1 cellular context compared by ENCODE assay signal in the genomic region with DNA sequence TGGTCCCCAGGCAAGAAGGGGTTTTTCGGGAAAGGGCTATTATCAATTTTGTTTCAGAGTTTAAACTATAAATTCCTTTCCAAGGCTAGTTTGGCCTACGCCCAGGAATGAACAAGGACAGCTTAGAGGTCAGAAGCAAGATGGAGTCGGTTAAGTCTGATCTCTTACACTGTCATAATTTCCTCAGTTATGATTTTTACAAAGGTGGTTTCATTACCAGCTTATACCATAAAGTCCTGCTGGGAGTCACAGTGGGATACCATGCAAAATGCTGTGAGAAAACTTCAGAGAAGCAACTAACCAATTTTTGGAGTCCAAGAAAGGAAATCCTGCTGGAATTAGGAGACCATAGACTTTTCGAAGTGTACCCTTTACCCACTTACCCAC.
TF ChIP-seq lines count a peak whose summit lies in the region.

No MANE protein-coding gene starts in this region.

TF ChIP-seq in K562, 482 proteins besides CTCF, POLR2A, EP300 and RAD21 (continues in another document):
- TF ChIP-seq DMBX1 (CRISPR knock-in tag; IDR thresholded peaks at IDR 0.05; ENCODE audit: borderline replicate concordance) (peak; percentile 92), BCL6 (CRISPR knock-in tag; IDR thresholded peaks at IDR 0.05) (0 out of 2 replicates have a peak, but pooled peaks have one; percentile 74), ZKSCAN3 (CRISPR knock-in tag; IDR thresholded peaks at IDR 0.05) (0 out of 2 replicates have a peak, but pooled peaks have one; percentile 19), ZNF584 (CRISPR knock-in tag; IDR thresholded peaks at IDR 0.05; ENCODE audit: low read depth) (peak; percentile 28; the same call in 1 of the 2 replicates), TCFL5 (CRISPR knock-in tag; conservative IDR thresholded peaks at IDR 0.05) (0 out of 2 replicates have a peak, but pooled peaks have one; percentile 23), ZNF644 (tag; IDR thresholded peaks at IDR 0.05; ENCODE audit: low read depth) (peak; percentile 79; the same call in 1 of the 2 replicates), ZNF41 (CRISPR knock-in tag; conservative IDR thresholded peaks at IDR 0.05) (peak; percentile 66; the same call in 1 of the 2 replicates), HDAC8 (tag; IDR thresholded peaks at IDR 0.05) (peak; percentile 78; the same call in 1 of the 2 replicates), ZNF324 (CRISPR knock-in tag; IDR thresholded peaks at IDR 0.05) (0 out of 2 replicates have a peak, but pooled peaks have one; percentile 41), ZNF140 (CRISPR knock-in tag; IDR thresholded peaks at IDR 0.05) (no peak), TGIF2 (CRISPR knock-in tag; IDR thresholded peaks at IDR 0.05) (no peak), ZNF445 (CRISPR knock-in tag; IDR thresholded peaks at IDR 0.05; ENCODE audit: low read depth) (0 out of 2 replicates have a peak, but pooled peaks have one; percentile 25), DDX20 (tag; IDR thresholded peaks at IDR 0.05; ENCODE audit: low read depth) (peak; percentile 74), NR2C1 (IDR thresholded peaks at IDR 0.05) (no peak), NR2C1 (tag; IDR thresholded peaks at IDR 0.05) (peak; percentile 65)
- TF ChIP-seq, protein P1, sequence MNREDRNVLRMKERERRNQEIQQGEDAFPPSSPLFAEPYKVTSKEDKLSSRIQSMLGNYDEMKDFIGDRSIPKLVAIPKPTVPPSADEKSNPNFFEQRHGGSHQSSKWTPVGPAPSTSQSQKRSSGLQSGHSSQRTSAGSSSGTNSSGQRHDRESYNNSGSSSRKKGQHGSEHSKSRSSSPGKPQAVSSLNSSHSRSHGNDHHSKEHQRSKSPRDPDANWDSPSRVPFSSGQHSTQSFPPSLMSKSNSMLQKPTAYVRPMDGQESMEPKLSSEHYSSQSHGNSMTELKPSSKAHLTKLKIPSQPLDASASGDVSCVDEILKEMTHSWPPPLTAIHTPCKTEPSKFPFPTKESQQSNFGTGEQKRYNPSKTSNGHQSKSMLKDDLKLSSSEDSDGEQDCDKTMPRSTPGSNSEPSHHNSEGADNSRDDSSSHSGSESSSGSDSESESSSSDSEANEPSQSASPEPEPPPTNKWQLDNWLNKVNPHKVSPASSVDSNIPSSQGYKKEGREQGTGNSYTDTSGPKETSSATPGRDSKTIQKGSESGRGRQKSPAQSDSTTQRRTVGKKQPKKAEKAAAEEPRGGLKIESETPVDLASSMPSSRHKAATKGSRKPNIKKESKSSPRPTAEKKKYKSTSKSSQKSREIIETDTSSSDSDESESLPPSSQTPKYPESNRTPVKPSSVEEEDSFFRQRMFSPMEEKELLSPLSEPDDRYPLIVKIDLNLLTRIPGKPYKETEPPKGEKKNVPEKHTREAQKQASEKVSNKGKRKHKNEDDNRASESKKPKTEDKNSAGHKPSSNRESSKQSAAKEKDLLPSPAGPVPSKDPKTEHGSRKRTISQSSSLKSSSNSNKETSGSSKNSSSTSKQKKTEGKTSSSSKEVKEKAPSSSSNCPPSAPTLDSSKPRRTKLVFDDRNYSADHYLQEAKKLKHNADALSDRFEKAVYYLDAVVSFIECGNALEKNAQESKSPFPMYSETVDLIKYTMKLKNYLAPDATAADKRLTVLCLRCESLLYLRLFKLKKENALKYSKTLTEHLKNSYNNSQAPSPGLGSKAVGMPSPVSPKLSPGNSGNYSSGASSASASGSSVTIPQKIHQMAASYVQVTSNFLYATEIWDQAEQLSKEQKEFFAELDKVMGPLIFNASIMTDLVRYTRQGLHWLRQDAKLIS (CRISPR knock-in tag; IDR thresholded peaks at IDR 0.05): no peak
- TF ChIP-seq, protein P2, sequence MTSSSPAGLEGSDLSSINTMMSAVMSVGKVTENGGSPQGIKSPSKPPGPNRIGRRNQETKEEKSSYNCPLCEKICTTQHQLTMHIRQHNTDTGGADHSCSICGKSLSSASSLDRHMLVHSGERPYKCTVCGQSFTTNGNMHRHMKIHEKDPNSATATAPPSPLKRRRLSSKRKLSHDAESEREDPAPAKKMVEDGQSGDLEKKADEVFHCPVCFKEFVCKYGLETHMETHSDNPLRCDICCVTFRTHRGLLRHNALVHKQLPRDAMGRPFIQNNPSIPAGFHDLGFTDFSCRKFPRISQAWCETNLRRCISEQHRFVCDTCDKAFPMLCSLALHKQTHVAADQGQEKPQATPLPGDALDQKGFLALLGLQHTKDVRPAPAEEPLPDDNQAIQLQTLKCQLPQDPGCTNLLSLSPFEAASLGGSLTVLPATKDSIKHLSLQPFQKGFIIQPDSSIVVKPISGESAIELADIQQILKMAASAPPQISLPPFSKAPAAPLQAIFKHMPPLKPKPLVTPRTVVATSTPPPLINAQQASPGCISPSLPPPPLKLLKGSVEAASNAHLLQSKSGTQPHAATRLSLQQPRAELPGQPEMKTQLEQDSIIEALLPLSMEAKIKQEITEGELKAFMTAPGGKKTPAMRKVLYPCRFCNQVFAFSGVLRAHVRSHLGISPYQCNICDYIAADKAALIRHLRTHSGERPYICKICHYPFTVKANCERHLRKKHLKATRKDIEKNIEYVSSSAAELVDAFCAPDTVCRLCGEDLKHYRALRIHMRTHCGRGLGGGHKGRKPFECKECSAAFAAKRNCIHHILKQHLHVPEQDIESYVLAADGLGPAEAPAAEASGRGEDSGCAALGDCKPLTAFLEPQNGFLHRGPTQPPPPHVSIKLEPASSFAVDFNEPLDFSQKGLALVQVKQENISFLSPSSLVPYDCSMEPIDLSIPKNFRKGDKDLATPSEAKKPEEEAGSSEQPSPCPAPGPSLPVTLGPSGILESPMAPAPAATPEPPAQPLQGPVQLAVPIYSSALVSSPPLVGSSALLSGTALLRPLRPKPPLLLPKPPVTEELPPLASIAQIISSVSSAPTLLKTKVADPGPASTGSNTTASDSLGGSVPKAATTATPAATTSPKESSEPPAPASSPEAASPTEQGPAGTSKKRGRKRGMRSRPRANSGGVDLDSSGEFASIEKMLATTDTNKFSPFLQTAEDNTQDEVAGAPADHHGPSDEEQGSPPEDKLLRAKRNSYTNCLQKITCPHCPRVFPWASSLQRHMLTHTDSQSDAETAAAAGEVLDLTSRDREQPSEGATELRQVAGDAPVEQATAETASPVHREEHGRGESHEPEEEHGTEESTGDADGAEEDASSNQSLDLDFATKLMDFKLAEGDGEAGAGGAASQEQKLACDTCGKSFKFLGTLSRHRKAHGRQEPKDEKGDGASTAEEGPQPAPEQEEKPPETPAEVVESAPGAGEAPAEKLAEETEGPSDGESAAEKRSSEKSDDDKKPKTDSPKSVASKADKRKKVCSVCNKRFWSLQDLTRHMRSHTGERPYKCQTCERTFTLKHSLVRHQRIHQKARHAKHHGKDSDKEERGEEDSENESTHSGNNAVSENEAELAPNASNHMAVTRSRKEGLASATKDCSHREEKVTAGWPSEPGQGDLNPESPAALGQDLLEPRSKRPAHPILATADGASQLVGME (CRISPR knock-in tag; IDR thresholded peaks at IDR 0.05): peak; percentile 74; the same call in 1 of the 2 replicates
- TF ChIP-seq, protein P3, sequence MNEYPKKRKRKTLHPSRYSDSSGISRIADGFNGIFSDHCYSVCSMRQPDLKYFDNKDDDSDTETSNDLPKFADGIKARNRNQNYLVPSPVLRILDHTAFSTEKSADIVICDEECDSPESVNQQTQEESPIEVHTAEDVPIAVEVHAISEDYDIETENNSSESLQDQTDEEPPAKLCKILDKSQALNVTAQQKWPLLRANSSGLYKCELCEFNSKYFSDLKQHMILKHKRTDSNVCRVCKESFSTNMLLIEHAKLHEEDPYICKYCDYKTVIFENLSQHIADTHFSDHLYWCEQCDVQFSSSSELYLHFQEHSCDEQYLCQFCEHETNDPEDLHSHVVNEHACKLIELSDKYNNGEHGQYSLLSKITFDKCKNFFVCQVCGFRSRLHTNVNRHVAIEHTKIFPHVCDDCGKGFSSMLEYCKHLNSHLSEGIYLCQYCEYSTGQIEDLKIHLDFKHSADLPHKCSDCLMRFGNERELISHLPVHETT (CRISPR knock-in tag; conservative IDR thresholded peaks at IDR 0.05 in 1 of 2, IDR thresholded peaks at IDR 0.05 in 1 of 2): peak in 1 of 2 experiments; percentile 81; a peak in 1 of 4 replicates
- TF ChIP-seq, protein P4, sequence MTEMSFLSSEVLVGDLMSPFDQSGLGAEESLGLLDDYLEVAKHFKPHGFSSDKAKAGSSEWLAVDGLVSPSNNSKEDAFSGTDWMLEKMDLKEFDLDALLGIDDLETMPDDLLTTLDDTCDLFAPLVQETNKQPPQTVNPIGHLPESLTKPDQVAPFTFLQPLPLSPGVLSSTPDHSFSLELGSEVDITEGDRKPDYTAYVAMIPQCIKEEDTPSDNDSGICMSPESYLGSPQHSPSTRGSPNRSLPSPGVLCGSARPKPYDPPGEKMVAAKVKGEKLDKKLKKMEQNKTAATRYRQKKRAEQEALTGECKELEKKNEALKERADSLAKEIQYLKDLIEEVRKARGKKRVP (CRISPR knock-in tag; IDR thresholded peaks at IDR 0.05): peak; percentile 74
- TF ChIP-seq, protein P5, sequence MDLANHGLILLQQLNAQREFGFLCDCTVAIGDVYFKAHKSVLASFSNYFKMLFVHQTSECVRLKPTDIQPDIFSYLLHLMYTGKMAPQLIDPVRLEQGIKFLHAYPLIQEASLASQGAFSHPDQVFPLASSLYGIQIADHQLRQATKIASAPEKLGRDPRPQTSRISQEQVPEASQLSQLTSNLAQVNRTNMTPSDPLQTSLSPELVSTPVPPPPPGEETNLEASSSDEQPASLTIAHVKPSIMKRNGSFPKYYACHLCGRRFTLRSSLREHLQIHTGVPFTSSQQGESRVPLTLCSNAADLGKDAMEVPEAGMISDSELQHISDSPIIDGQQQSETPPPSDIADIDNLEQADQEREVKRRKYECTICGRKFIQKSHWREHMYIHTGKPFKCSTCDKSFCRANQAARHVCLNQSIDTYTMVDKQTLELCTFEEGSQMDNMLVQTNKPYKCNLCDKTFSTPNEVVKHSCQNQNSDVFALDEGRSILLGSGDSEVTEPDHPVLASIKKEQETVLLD (IDR thresholded peaks at IDR 0.05): no peak
- TF ChIP-seq, protein P6, sequence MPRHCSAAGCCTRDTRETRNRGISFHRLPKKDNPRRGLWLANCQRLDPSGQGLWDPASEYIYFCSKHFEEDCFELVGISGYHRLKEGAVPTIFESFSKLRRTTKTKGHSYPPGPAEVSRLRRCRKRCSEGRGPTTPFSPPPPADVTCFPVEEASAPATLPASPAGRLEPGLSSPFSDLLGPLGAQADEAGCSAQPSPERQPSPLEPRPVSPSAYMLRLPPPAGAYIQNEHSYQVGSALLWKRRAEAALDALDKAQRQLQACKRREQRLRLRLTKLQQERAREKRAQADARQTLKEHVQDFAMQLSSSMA (CRISPR knock-in tag; IDR thresholded peaks at IDR 0.05): 0 out of 2 replicates have a peak, but pooled peaks have one; percentile 25
- TF ChIP-seq, protein P7, sequence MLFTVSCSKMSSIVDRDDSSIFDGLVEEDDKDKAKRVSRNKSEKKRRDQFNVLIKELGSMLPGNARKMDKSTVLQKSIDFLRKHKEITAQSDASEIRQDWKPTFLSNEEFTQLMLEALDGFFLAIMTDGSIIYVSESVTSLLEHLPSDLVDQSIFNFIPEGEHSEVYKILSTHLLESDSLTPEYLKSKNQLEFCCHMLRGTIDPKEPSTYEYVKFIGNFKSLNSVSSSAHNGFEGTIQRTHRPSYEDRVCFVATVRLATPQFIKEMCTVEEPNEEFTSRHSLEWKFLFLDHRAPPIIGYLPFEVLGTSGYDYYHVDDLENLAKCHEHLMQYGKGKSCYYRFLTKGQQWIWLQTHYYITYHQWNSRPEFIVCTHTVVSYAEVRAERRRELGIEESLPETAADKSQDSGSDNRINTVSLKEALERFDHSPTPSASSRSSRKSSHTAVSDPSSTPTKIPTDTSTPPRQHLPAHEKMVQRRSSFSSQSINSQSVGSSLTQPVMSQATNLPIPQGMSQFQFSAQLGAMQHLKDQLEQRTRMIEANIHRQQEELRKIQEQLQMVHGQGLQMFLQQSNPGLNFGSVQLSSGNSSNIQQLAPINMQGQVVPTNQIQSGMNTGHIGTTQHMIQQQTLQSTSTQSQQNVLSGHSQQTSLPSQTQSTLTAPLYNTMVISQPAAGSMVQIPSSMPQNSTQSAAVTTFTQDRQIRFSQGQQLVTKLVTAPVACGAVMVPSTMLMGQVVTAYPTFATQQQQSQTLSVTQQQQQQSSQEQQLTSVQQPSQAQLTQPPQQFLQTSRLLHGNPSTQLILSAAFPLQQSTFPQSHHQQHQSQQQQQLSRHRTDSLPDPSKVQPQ (CRISPR knock-in tag; IDR thresholded peaks at IDR 0.05; ENCODE audit: borderline replicate concordance): peak; percentile 78
- TF ChIP-seq, protein P8, sequence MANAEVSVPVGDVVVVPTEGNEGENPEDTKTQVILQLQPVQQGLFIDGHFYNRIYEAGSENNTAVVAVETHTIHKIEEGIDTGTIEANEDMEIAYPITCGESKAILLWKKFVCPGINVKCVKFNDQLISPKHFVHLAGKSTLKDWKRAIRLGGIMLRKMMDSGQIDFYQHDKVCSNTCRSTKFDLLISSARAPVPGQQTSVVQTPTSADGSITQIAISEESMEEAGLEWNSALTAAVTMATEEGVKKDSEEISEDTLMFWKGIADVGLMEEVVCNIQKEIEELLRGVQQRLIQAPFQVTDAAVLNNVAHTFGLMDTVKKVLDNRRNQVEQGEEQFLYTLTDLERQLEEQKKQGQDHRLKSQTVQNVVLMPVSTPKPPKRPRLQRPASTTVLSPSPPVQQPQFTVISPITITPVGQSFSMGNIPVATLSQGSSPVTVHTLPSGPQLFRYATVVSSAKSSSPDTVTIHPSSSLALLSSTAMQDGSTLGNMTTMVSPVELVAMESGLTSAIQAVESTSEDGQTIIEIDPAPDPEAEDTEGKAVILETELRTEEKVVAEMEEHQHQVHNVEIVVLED (CRISPR knock-in tag; IDR thresholded peaks at IDR 0.05): peak; percentile 38; the same call in 1 of the 2 replicates
- TF ChIP-seq, protein P9, sequence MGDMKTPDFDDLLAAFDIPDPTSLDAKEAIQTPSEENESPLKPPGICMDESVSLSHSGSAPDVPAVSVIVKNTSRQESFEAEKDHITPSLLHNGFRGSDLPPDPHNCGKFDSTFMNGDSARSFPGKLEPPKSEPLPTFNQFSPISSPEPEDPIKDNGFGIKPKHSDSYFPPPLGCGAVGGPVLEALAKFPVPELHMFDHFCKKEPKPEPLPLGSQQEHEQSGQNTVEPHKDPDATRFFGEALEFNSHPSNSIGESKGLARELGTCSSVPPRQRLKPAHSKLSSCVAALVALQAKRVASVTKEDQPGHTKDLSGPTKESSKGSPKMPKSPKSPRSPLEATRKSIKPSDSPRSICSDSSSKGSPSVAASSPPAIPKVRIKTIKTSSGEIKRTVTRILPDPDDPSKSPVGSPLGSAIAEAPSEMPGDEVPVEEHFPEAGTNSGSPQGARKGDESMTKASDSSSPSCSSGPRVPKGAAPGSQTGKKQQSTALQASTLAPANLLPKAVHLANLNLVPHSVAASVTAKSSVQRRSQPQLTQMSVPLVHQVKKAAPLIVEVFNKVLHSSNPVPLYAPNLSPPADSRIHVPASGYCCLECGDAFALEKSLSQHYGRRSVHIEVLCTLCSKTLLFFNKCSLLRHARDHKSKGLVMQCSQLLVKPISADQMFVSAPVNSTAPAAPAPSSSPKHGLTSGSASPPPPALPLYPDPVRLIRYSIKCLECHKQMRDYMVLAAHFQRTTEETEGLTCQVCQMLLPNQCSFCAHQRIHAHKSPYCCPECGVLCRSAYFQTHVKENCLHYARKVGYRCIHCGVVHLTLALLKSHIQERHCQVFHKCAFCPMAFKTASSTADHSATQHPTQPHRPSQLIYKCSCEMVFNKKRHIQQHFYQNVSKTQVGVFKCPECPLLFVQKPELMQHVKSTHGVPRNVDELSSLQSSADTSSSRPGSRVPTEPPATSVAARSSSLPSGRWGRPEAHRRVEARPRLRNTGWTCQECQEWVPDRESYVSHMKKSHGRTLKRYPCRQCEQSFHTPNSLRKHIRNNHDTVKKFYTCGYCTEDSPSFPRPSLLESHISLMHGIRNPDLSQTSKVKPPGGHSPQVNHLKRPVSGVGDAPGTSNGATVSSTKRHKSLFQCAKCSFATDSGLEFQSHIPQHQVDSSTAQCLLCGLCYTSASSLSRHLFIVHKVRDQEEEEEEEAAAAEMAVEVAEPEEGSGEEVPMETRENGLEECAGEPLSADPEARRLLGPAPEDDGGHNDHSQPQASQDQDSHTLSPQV (IDR thresholded peaks at IDR 0.05): peak; percentile 87
